1 cellular context compared by ENCODE assay signal in genomic region chr5:105905392-105905791, GRCh38.
TF ChIP-seq lines count a peak whose summit lies in the region.

No MANE protein-coding gene starts in this region.

TF ChIP-seq in GM23338, 12 proteins besides CTCF, POLR2A, EP300 and RAD21:
- TF ChIP-seq ZNF462 (CRISPR knock-in tag; IDR thresholded peaks at IDR 0.05) (no peak), REST (IDR thresholded peaks at IDR 0.05; ENCODE audit: unreplicated experiment) (no peak), JUNB (IDR thresholded peaks at IDR 0.05; ENCODE audit: unreplicated experiment) (no peak), POLR2AphosphoS5 (IDR thresholded peaks at IDR 0.05; ENCODE audit: low read depth) (no peak), EZH2phosphoT487 (IDR thresholded peaks at IDR 0.05; ENCODE audit: unreplicated experiment) (no peak), STAT1 (IDR thresholded peaks at IDR 0.05; ENCODE audit: unreplicated experiment) (no peak), CREB1 (CRISPR knock-in tag; IDR thresholded peaks at IDR 0.05; ENCODE audit: low read depth) (no peak), NANOG (IDR thresholded peaks at IDR 0.05; ENCODE audit: borderline replicate concordance) (no peak), ZNF331 (CRISPR knock-in tag; IDR thresholded peaks at IDR 0.05; ENCODE audit: low read depth) (no peak), ZNF114 (CRISPR knock-in tag; IDR thresholded peaks at IDR 0.05) (no peak), EZH2 (IDR thresholded peaks at IDR 0.05; ENCODE audit: low read depth, unreplicated experiment) (no peak), ETS1 (IDR thresholded peaks at IDR 0.05) (no peak)
